Comparison of ENCODE assay signal across 8 cellular contexts in genomic region chr14:75147423-75148071, GRCh38. TPM values are rescaled to one million over a fixed set of nuclear protein-coding genes. Genes with fewer than 3 reads are reported as not detected.
DNase-seq lines count a peak whose midpoint lies in the region; ATAC-seq, FAIRE-seq and TF ChIP-seq lines count a peak whose summit lies in the region.

No MANE protein-coding gene starts in this region.

- peaks cover 53% of the 10 kb centered on the region for H3K79me2 ChIP-seq in keratinocyte (ENCODE audit: control insufficient read depth, insufficient read depth, low read length)

- H3K36me3 ChIP-seq in keratinocyte (ENCODE audit: control insufficient read depth in 2 of 2, extremely low read depth in 1 of 2, insufficient read depth in 2 of 2, low read length in 2 of 2) (peaks cover 11 to 12% of the 10 kb centered on the region in 2 experiments), skeletal muscle tissue (ENCODE audit: control insufficient read depth in 3 of 3, insufficient read depth in 3 of 3, low read length in 3 of 3) (peaks cover 0 to 13% (median 9%) of the 10 kb centered on the region in 3 donors)

- peak; percentile 10 for DNase-seq in stimulated activated CD4-positive, alpha-beta T cell treated with anti-CD3 and anti-CD28 coated beads, Interleukin-1b, Interleukin-23, amount 100 ng/mL, for 48 hours
- DNase-seq in stimulated activated CD4-positive, alpha-beta T cell treated with anti-CD3 and anti-CD28 coated beads, Interleukin-12 subunit alpha, Interleukin-12 subunit beta, amount 100 ng/mL, for 4 hours, result no peak
- DNase-seq in cerebellar cortex (ENCODE audit: low spot score) (peak; percentile 67), keratinocyte (ENCODE audit: low read depth, low spot score) (no peak), NCI-H1092 treated with DMSO at 0.1 percent for 48 hours (lab: John Stamatoyannopoulos, UW) (no peak), GM10266 (ENCODE audit: extremely low spot score) (no peak)

- H3K27ac ChIP-seq in keratinocyte (ENCODE audit: control insufficient read depth, insufficient read depth, low read length) (peak overlapping the region; percentile 40), skeletal muscle tissue (ENCODE audit: low read depth, low read length) (peak overlapping the region; percentile 73)

- dilution Hi-C loops in keratinocyte (cut with MboI; ENCODE audit: extremely low pct_ligation_motif_present, low sequenced_read_pairs), result no loop called here

- FAIRE-seq in keratinocyte (lab: Jason Lieb, UNC), result no peak

- H3K4me3 ChIP-seq in keratinocyte (ENCODE audit: control insufficient read depth in 2 of 3, extremely low read depth in 1 of 3, insufficient read depth in 2 of 3, low read depth in 1 of 3, low read length in 3 of 3) (no peak overlapping the region), skeletal muscle tissue (ENCODE audit: low read length in 3 of 3) (no peak overlapping the region)

- no peak overlapping the region for H2AFZ ChIP-seq in keratinocyte (ENCODE audit: control insufficient read depth, low read length)

- H3K9me3 ChIP-seq in keratinocyte (ENCODE audit: control insufficient read depth, low read depth, low read length), result no peaks in the 10 kb centered on the region
- H3K9me3 ChIP-seq in skeletal muscle tissue (ENCODE audit: control insufficient read depth in 3 of 3, low read length in 3 of 3), result no peaks in the 10 kb centered on the region

- ATAC-seq in HG03432 (IDR thresholded peaks at IDR 0.05; ENCODE audit: unreplicated experiment), result no peak

- H3K4me2 ChIP-seq in keratinocyte (ENCODE audit: control insufficient read depth, extremely low read depth, insufficient read depth, low read depth, low read length), result no peak overlapping the region

- H3K27me3 ChIP-seq in keratinocyte (ENCODE audit: control insufficient read depth, extremely low read depth, insufficient read depth, low read length) (no peaks in the 10 kb centered on the region), skeletal muscle tissue (ENCODE audit: control insufficient read depth in 3 of 3, insufficient read depth in 3 of 3, low read length in 3 of 3) (no peaks in the 10 kb centered on the region)

- no peaks in the 10 kb centered on the region for H3K4me1 ChIP-seq in keratinocyte (ENCODE audit: control insufficient read depth, extremely low read depth, insufficient read depth, low read length)
- H3K4me1 ChIP-seq in skeletal muscle tissue (ENCODE audit: control insufficient read depth in 3 of 3, insufficient read depth in 3 of 3, low read length in 3 of 3), result peaks cover 15 to 30% (median 18%) of the 10 kb centered on the region in 3 donors

- H3K9me1 ChIP-seq in keratinocyte (ENCODE audit: control insufficient read depth, extremely low read depth, insufficient read depth, low read length), result no peaks in the 10 kb centered on the region

- no peaks in the 10 kb centered on the region for H4K20me1 ChIP-seq in keratinocyte (ENCODE audit: control insufficient read depth, extremely low read depth, insufficient read depth, low read length)

- peak overlapping the region; percentile 4 for H3K9ac ChIP-seq in keratinocyte (ENCODE audit: control insufficient read depth, extremely low read depth, insufficient read depth, low read length)
- H3K9ac ChIP-seq in skeletal muscle tissue (ENCODE audit: low read depth in 1 of 3, low read length in 3 of 3), result peak overlapping the region in 2 of 3 donors; percentile 7 to 30

- peak in 2 of 3 experiments; percentile 33 to 64 for TF ChIP-seq CTCF in keratinocyte (optimal IDR thresholded peaks at IDR 0.05 in 1 of 3, IDR thresholded peaks at IDR 0.05 in 1 of 3, conservative IDR thresholded peaks at IDR 0.05 in 1 of 3; ENCODE audit: extremely low read depth in 1 of 3, insufficient read depth in 2 of 3, low read length in 3 of 3)
- TF ChIP-seq CTCF in GM10266 (IDR thresholded peaks at IDR 0.05; ENCODE audit: control insufficient read depth, insufficient read depth, low read depth, missing control alignments), result no peak

RNA-seq across cellular contexts. Expression of gene NEK9, which starts 20.7 kb away (rescaled TPM):
- 23.0 to 43.7 TPM (median 27.9 TPM) in 3 replicates for polyA plus RNA-seq in keratinocyte
- polyA plus RNA-seq in keratinocyte (2011; ENCODE audit: low read depth), result 8.9 TPM
- polyA plus RNA-seq in keratinocyte (2011; cell fraction: cytosol; rRNA removed), result 14.4 and 24.7 TPM in 2 replicates
- 47.1 and 52.6 TPM in 2 replicates for polyA plus RNA-seq in keratinocyte (2011; cell fraction: nucleus; rRNA removed)
- 20.9 and 27.7 TPM in 2 replicates for polyA plus RNA-seq in keratinocyte (2012; ENCODE audit: low replicate concordance)
- polyA minus RNA-seq in keratinocyte, result 12.6 to 30.4 TPM (median 23.9 TPM) in 3 replicates
- 16.7 TPM for polyA minus RNA-seq in keratinocyte (2011; cell fraction: cytosol; rRNA and poly(A)+ RNA removed)
- polyA minus RNA-seq in keratinocyte (2011; cell fraction: nucleus; rRNA and poly(A)+ RNA removed), result 35.6 and 39.6 TPM in 2 replicates
- total RNA-seq in skeletal muscle tissue, result 59.0 TPM

RNA-seq across cellular contexts. Expression of gene TMED10, which starts 28.9 kb away (rescaled TPM):
- polyA plus RNA-seq in keratinocyte, result 306 to 428 TPM (median 380 TPM) in 3 replicates
- polyA plus RNA-seq in keratinocyte (2011; ENCODE audit: low read depth), result 83.4 TPM
- 201 and 388 TPM in 2 replicates for polyA plus RNA-seq in keratinocyte (2011; cell fraction: cytosol; rRNA removed)
- polyA plus RNA-seq in keratinocyte (2011; cell fraction: nucleus; rRNA removed), result 420 and 431 TPM in 2 replicates
- polyA plus RNA-seq in keratinocyte (2012; ENCODE audit: low replicate concordance), result 157 and 253 TPM in 2 replicates
- polyA minus RNA-seq in keratinocyte, result 565 to 838 TPM (median 646 TPM) in 3 replicates
- polyA minus RNA-seq in keratinocyte (2011; cell fraction: cytosol; rRNA and poly(A)+ RNA removed), result 534 TPM
- 437 and 484 TPM in 2 replicates for polyA minus RNA-seq in keratinocyte (2011; cell fraction: nucleus; rRNA and poly(A)+ RNA removed)
- total RNA-seq in skeletal muscle tissue, result 116 TPM

Comparison
In these comparisons a context has a peak if more than half of its experiments do, and no peak if none do; other contexts are left out.
1. DNase-seq: peak in stimulated activated CD4-positive, alpha-beta T cell treated with anti-CD3 and anti-CD28 coated beads, Interleukin-1b, Interleukin-23, amount 100 ng/mL, for 48 hours (single experiment) and cerebellar cortex (single experiment); none in stimulated activated CD4-positive, alpha-beta T cell treated with anti-CD3 and anti-CD28 coated beads, Interleukin-12 subunit alpha, Interleukin-12 subunit beta, amount 100 ng/mL, for 4 hours (single experiment), keratinocyte (single experiment), NCI-H1092 treated with DMSO at 0.1 percent for 48 hours (single experiment) and GM10266 (single experiment).